In the genomic region with DNA sequence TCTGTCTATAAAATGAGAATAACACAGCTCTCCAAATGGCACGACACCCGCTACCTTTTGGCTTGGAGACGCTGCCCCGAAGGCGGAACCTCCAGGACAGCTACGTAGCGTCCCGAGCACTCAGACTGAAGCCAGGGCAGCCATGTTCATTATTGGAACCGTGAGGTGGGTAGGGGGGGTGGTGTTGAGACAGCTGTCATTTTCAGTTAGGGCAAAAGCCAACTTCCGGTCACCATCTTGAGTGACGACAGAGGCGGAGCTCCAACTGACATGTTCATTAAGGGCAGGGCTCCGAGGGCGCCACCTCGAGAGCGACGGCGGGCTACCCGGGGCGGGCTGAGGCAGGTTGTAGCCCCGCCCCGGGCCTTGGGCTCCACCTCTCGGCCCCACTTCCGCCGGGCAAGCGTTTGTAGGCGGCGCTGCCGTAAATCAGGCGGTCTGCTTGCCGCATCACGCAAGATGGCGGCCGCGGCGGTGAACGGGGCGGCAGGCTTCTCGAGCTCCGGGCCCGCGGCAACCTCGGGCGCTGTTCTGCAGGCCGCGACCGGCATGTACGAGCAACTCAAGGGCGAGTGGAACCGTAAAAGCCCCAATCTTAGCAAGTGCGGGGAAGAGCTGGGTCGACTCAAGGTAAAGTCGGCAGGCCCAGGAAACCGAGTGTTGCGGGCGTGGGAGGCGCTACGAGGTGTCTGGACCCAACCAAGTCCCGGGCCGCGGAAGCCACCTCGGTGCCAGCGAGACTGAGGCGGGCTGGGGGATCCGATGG, we compare ENCODE assay signal across 8 cellular contexts. TPM values are rescaled to one million over a fixed set of nuclear protein-coding genes. Genes with fewer than 3 reads are reported as not detected.
DNase-seq lines count a peak whose midpoint lies in the region; ATAC-seq, FAIRE-seq and TF ChIP-seq lines count a peak whose summit lies in the region.

TSS of gene PSMD8 (plus strand) at position 240 of the 766 bp plus-strand sequence. CDS start at position 271, 31 bp downstream.

- H3K4me3 ChIP-seq in HUES64 (ENCODE audit: low read length) (peak within 1 kb of the TSS; percentile 92), OCI-LY1 (ENCODE audit: low read depth, low read length, poor library complexity, severe bottlenecking) (peak within 1 kb of the TSS; percentile 74), mesodermal cell (ENCODE audit: extremely low read depth, insufficient read depth, low read length, poor library complexity, severe bottlenecking) (peak within 1 kb of the TSS; percentile 93)

- peak; percentile 95 for ATAC-seq in GM21447 (IDR thresholded peaks at IDR 0.05; ENCODE audit: unreplicated experiment)

- no peaks in the 10 kb centered on the region for H3F3A ChIP-seq in OCI-LY1 (ENCODE audit: insufficient read depth, low read length)

- no peaks in the 10 kb centered on the region for H4K20me1 ChIP-seq in OCI-LY1 (ENCODE audit: insufficient read depth, low read length)

- H3K4me1 ChIP-seq in HUES64 (ENCODE audit: insufficient read depth, low read length) (peaks cover 7% of the 10 kb centered on the region; the same call in 1 of the 2 replicates), OCI-LY1 (ENCODE audit: insufficient read depth, low read length, severe bottlenecking) (peaks cover 23% of the 10 kb centered on the region), mesodermal cell (ENCODE audit: control insufficient read depth, insufficient read depth, low read length, poor library complexity, severe bottlenecking) (peaks cover 5% of the 10 kb centered on the region)

- TF ChIP-seq CTCF in OCI-LY1 (IDR thresholded peaks at IDR 0.05; ENCODE audit: low read length), result peak; percentile 9; the same call in 1 of the 2 replicates

- peak; percentile 100 for DNase-seq in DMS 273 (lab: John Stamatoyannopoulos, UW; ENCODE audit: unreplicated experiment)
- DNase-seq in activated CD8-positive, alpha-beta memory T cell treated with anti-CD3 and anti-CD28 coated beads, Interleukin-2, amount 50 U/mL, for 4 hours, result peak; percentile 97
- peak; percentile 98 for DNase-seq in stimulated activated CD8-positive, alpha-beta memory T cell treated with anti-CD3 and anti-CD28 coated beads, Interleukin-15, amount 100 ng/mL, for 4 hours (ENCODE audit: low read depth in 2 of 2)

- no peaks in the 10 kb centered on the region for H3K9me2 ChIP-seq in OCI-LY1 (ENCODE audit: low read depth, low read length)

- peak; percentile 97 for FAIRE-seq in endometrium (lab: Jason Lieb, UNC)

- peaks cover 4% of the 10 kb centered on the region; the same call in 1 of the 2 replicates for H3K27me3 ChIP-seq in HUES64 (ENCODE audit: insufficient read depth, low read length)
- no peaks in the 10 kb centered on the region for H3K27me3 ChIP-seq in OCI-LY1 (ENCODE audit: insufficient read depth, low read length)

- no peaks in the 10 kb centered on the region for H3K9me3 ChIP-seq in HUES64 (ENCODE audit: insufficient read depth, low read depth, low read length)
- H3K9me3 ChIP-seq in OCI-LY1 (ENCODE audit: low read length), result no peaks in the 10 kb centered on the region
- no peaks in the 10 kb centered on the region for H3K9me3 ChIP-seq in mesodermal cell (ENCODE audit: control insufficient read depth, low read length)

- H3K36me3 ChIP-seq in HUES64 (ENCODE audit: insufficient read depth, low read length) (peaks cover 22% of the 10 kb centered on the region), OCI-LY1 (ENCODE audit: insufficient read depth, low read length) (peaks cover 22% of the 10 kb centered on the region), mesodermal cell (ENCODE audit: control insufficient read depth, insufficient read depth, low read length) (peaks cover 31% of the 10 kb centered on the region)

- under 1% methylated on average over 65 of the region's 65 CpGs for WGBS in HUES64
- 0 to 1% methylated on average over 55 to 62 of the region's 65 CpGs for WGBS in mesodermal cell (ENCODE audit: insufficient coverage in 2 of 2), 2 experiments

- H3K27ac ChIP-seq in HUES64 (ENCODE audit: low read depth, low read length) (peak within 1 kb of the TSS; percentile 82), OCI-LY1 (ENCODE audit: low read depth, low read length, poor library complexity, severe bottlenecking) (peak within 1 kb of the TSS; percentile 42), mesodermal cell (ENCODE audit: low read depth, low read length, severe bottlenecking) (peak within 1 kb of the TSS; percentile 87)

- peaks cover 13% of the 10 kb centered on the region for H3K79me2 ChIP-seq in OCI-LY1 (ENCODE audit: insufficient read depth, low read length)

- H3K9ac ChIP-seq in HUES64 (ENCODE audit: low read depth, low read length) (peak within 1 kb of the TSS; percentile 92), OCI-LY1 (ENCODE audit: low read length) (peak within 1 kb of the TSS; percentile 93)

- H2AFZ ChIP-seq in OCI-LY1 (ENCODE audit: low read length), result peak within 1 kb of the TSS; percentile 60

- peak within 1 kb of the TSS; percentile 96 for H3K4me2 ChIP-seq in OCI-LY1 (ENCODE audit: low read length)

RNA-seq across cellular contexts. Expression of gene PSMD8, which starts in this region (rescaled TPM):
- 205 TPM for polyA plus RNA-seq in HUES64 (2013, experiment 1 of 2)
- 206 TPM for polyA plus RNA-seq in HUES64 (2013, experiment 2 of 2)
- 304 TPM for polyA plus RNA-seq in mesodermal cell (2013, experiment 1 of 2)
- 265 TPM for polyA plus RNA-seq in mesodermal cell (2013, experiment 2 of 2)

Comparison
In these comparisons a context has a peak if more than half of its experiments do, and no peak if none do; other contexts are left out.
1. Peak in every context shown above with its lines: DNase-seq, ATAC-seq, H3K4me3 ChIP-seq and H3K27ac ChIP-seq.